ENCODE assay signal across 8 cellular contexts in genomic region chr17:17751996-17752821, GRCh38.
DNase-seq lines count a peak whose midpoint lies in the region; ATAC-seq and TF ChIP-seq lines count a peak whose summit lies in the region.

No MANE protein-coding gene starts in this region.

- H3K27ac ChIP-seq in caudate nucleus (ENCODE audit: low read depth, low read length) (peak overlapping the region; percentile 90), spleen (peak overlapping the region; percentile 78 to 93 (median 88))

- ATAC-seq in HG02981 (IDR thresholded peaks at IDR 0.05; ENCODE audit: unreplicated experiment), result peak; percentile 79

- H3K36me3 ChIP-seq in spleen, result no peaks in the 10 kb centered on the region

- 3 to 6% (median 4%) methylated on average over 35 to 59 of the region's 59 CpGs for WGBS in spleen, 5 donors

- peak; percentile 13 to 68 (median 49) for TF ChIP-seq CTCF in spleen (IDR thresholded peaks at IDR 0.05 in 8 of 11, conservative IDR thresholded peaks at IDR 0.05 in 3 of 11)

- no peaks in the 10 kb centered on the region for H3K9me3 ChIP-seq in spleen

- no peaks in the 10 kb centered on the region for H3K27me3 ChIP-seq in spleen (replicated peaks in 1 of 7)

- peak in 1 of 3 donors; percentile 18 for TF ChIP-seq POLR2A in spleen (IDR thresholded peaks at IDR 0.05)

- DNase-seq in NCI-H1694 treated with DMSO at 0.1 percent for 48 hours (lab: John Stamatoyannopoulos, UW) (peak; percentile 28), NCI-H1694 (lab: John Stamatoyannopoulos, UW) (no peak), NCI-H2171 treated with DMSO at 0.1 percent for 48 hours (lab: John Stamatoyannopoulos, UW) (peak; percentile 95), caudate nucleus (lab: John Stamatoyannopoulos, UW) (peak; percentile 58 to 99 (median 93)), iris pigment epithelial cell (ENCODE audit: low read depth) (peak; percentile 95), spleen (peak; percentile 99)
- peak; percentile 96 to 97 (median 96) for DNase-seq in activated CD4-positive, CD25-positive, alpha-beta regulatory T cell (lab: John Stamatoyannopoulos, UW)

- intact Hi-C loops in spleen (cut with DNase I; ENCODE audit: low total_unique reads), result no loop called here

- peak overlapping the region; percentile 32 to 78 (median 47) for H3K4me3 ChIP-seq in spleen

- peaks cover 46 to 97% (median 81%) of the 10 kb centered on the region in 6 donors for H3K4me1 ChIP-seq in spleen
